ENCODE assay signal across 1 cellular context in genomic region chr17:41836550-41837196, GRCh38.
TF ChIP-seq lines count a peak whose summit lies in the region.

No MANE protein-coding gene starts in this region.

TF ChIP-seq in HepG2, 621 proteins besides CTCF, POLR2A, EP300 and RAD21 (continued from another document and continues in another):
- TF ChIP-seq TMF1 (CRISPR knock-in tag; IDR thresholded peaks at IDR 0.05; ENCODE audit: low read depth) (no peak), BCL3 (CRISPR knock-in tag; IDR thresholded peaks at IDR 0.05) (0 out of 2 replicates have a peak, but pooled peaks have one; percentile 7), EZH2 (conservative IDR thresholded peaks at IDR 0.05; ENCODE audit: low read depth, low read length) (no peak), CCDC6 (CRISPR knock-in tag; IDR thresholded peaks at IDR 0.05) (no peak), PAXIP1 (CRISPR knock-in tag; conservative IDR thresholded peaks at IDR 0.05) (no peak), ZNF263 (CRISPR knock-in tag; IDR thresholded peaks at IDR 0.05) (0 out of 2 replicates have a peak, but pooled peaks have one; percentile 23), SCMH1 (CRISPR knock-in tag; IDR thresholded peaks at IDR 0.05; ENCODE audit: borderline replicate concordance) (no peak), RARG (CRISPR knock-in tag; IDR thresholded peaks at IDR 0.05; ENCODE audit: low read depth) (no peak), ZSCAN20 (CRISPR knock-in tag; IDR thresholded peaks at IDR 0.05; ENCODE audit: borderline replicate concordance) (0 out of 2 replicates have a peak, but pooled peaks have one; percentile 50), RBM39 (IDR thresholded peaks at IDR 0.05; ENCODE audit: low read depth, low read length, poor library complexity, severe bottlenecking) (no peak), SRSF4 (IDR thresholded peaks at IDR 0.05; ENCODE audit: low read depth, low read length, poor library complexity, severe bottlenecking) (no peak), RFX3 (CRISPR knock-in tag; IDR thresholded peaks at IDR 0.05) (no peak), MAZ (IDR thresholded peaks at IDR 0.05; ENCODE audit: borderline replicate concordance, low read depth, low read length) (no peak), MAZ (CRISPR knock-in tag; IDR thresholded peaks at IDR 0.05; ENCODE audit: low read depth) (no peak), ZNF260 (CRISPR knock-in tag; IDR thresholded peaks at IDR 0.05; ENCODE audit: borderline replicate concordance, low read depth) (no peak), ZNF644 (CRISPR knock-in tag; IDR thresholded peaks at IDR 0.05; ENCODE audit: low read depth) (no peak), HIVEP1 (CRISPR knock-in tag; IDR thresholded peaks at IDR 0.05) (0 out of 2 replicates have a peak, but pooled peaks have one; percentile 22), ZKSCAN5 (CRISPR knock-in tag; IDR thresholded peaks at IDR 0.05) (no peak), KLF11 (CRISPR knock-in tag; IDR thresholded peaks at IDR 0.05) (no peak; the same call in 1 of the 2 replicates), FOXJ3 (CRISPR knock-in tag; IDR thresholded peaks at IDR 0.05; ENCODE audit: borderline replicate concordance) (no peak), ZNF468 (CRISPR knock-in tag; IDR thresholded peaks at IDR 0.05) (no peak), TOPORS (CRISPR knock-in tag; IDR thresholded peaks at IDR 0.05) (no peak), ZNF720 (CRISPR knock-in tag; IDR thresholded peaks at IDR 0.05) (no peak), PRDM10 (CRISPR knock-in tag; IDR thresholded peaks at IDR 0.05; ENCODE audit: low read depth) (no peak), ZBTB38 (CRISPR knock-in tag; IDR thresholded peaks at IDR 0.05) (no peak), SKIL (CRISPR knock-in tag; IDR thresholded peaks at IDR 0.05; ENCODE audit: borderline replicate concordance) (no peak), SRY (CRISPR knock-in tag; IDR thresholded peaks at IDR 0.05) (peak; percentile 48; the same call in 1 of the 2 replicates), ARHGAP35 (CRISPR knock-in tag; IDR thresholded peaks at IDR 0.05; ENCODE audit: borderline replicate concordance) (no peak), MAFG (CRISPR knock-in tag; IDR thresholded peaks at IDR 0.05) (no peak), ZNF737 (CRISPR knock-in tag; IDR thresholded peaks at IDR 0.05; ENCODE audit: borderline replicate concordance) (no peak), ZNF101 (CRISPR knock-in tag; IDR thresholded peaks at IDR 0.05; ENCODE audit: borderline replicate concordance, low read depth) (no peak), ZBTB14 (CRISPR knock-in tag; IDR thresholded peaks at IDR 0.05) (no peak), SYNCRIP (IDR thresholded peaks at IDR 0.05; ENCODE audit: insufficient read depth, low read depth, low read length) (no peak), ZBTB7B (CRISPR knock-in tag; IDR thresholded peaks at IDR 0.05) (no peak), ZNF788 (CRISPR knock-in tag; IDR thresholded peaks at IDR 0.05; ENCODE audit: borderline replicate concordance) (peak; percentile 18; the same call in 1 of the 2 replicates), ZNF430 (CRISPR knock-in tag; IDR thresholded peaks at IDR 0.05) (0 out of 2 replicates have a peak, but pooled peaks have one; percentile 18), ETS1 (CRISPR knock-in tag; IDR thresholded peaks at IDR 0.05) (no peak), ZNF253 (CRISPR knock-in tag; IDR thresholded peaks at IDR 0.05; ENCODE audit: borderline replicate concordance) (no peak), ARID2 (CRISPR knock-in tag; IDR thresholded peaks at IDR 0.05; ENCODE audit: borderline replicate concordance) (no peak), KDM5B (CRISPR knock-in tag; IDR thresholded peaks at IDR 0.05; ENCODE audit: borderline replicate concordance) (peak; percentile 41; the same call in 1 of the 2 replicates), ZNF20 (CRISPR knock-in tag; IDR thresholded peaks at IDR 0.05) (no peak), ZBTB49 (CRISPR knock-in tag; IDR thresholded peaks at IDR 0.05; ENCODE audit: borderline replicate concordance) (no peak), ZNF660 (CRISPR knock-in tag; IDR thresholded peaks at IDR 0.05; ENCODE audit: borderline replicate concordance, low read depth) (no peak)
- TF ChIP-seq, protein P1, sequence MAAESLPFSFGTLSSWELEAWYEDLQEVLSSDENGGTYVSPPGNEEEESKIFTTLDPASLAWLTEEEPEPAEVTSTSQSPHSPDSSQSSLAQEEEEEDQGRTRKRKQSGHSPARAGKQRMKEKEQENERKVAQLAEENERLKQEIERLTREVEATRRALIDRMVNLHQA (CRISPR knock-in tag; IDR thresholded peaks at IDR 0.05), result no peak
- TF ChIP-seq, protein P2, sequence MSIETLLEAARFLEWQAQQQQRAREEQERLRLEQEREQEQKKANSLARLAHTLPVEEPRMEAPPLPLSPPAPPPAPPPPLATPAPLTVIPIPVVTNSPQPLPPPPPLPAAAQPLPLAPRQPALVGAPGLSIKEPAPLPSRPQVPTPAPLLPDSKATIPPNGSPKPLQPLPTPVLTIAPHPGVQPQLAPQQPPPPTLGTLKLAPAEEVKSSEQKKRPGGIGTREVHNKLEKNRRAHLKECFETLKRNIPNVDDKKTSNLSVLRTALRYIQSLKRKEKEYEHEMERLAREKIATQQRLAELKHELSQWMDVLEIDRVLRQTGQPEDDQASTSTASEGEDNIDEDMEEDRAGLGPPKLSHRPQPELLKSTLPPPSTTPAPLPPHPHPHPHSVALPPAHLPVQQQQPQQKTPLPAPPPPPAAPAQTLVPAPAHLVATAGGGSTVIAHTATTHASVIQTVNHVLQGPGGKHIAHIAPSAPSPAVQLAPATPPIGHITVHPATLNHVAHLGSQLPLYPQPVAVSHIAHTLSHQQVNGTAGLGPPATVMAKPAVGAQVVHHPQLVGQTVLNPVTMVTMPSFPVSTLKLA (IDR thresholded peaks at IDR 0.05), result no peak
- TF ChIP-seq, protein P3, sequence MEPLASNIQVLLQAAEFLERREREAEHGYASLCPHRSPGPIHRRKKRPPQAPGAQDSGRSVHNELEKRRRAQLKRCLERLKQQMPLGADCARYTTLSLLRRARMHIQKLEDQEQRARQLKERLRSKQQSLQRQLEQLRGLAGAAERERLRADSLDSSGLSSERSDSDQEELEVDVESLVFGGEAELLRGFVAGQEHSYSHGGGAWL (CRISPR knock-in tag; IDR thresholded peaks at IDR 0.05), result 0 out of 2 replicates have a peak, but pooled peaks have one; percentile 22
- TF ChIP-seq, protein P4, sequence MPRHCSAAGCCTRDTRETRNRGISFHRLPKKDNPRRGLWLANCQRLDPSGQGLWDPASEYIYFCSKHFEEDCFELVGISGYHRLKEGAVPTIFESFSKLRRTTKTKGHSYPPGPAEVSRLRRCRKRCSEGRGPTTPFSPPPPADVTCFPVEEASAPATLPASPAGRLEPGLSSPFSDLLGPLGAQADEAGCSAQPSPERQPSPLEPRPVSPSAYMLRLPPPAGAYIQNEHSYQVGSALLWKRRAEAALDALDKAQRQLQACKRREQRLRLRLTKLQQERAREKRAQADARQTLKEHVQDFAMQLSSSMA (CRISPR knock-in tag; IDR thresholded peaks at IDR 0.05), result no peak
